Comparison of ENCODE assay signal across 1 cellular context in genomic region chr14:99177876-99178630, GRCh38.
TF ChIP-seq lines count a peak whose summit lies in the region.

No MANE protein-coding gene starts in this region.

TF ChIP-seq in HepG2, 621 proteins besides CTCF, POLR2A, EP300 and RAD21:
- no peak for TF ChIP-seq PRDM15 (CRISPR knock-in tag; IDR thresholded peaks at IDR 0.05)
- TF ChIP-seq ZNF24 (IDR thresholded peaks at IDR 0.05), result no peak
- no peak for TF ChIP-seq STAT6 (CRISPR knock-in tag; IDR thresholded peaks at IDR 0.05; ENCODE audit: borderline replicate concordance)
- TF ChIP-seq ZNF619 (CRISPR knock-in tag; IDR thresholded peaks at IDR 0.05), result no peak
- TF ChIP-seq ZNF761 (CRISPR knock-in tag; conservative IDR thresholded peaks at IDR 0.05), result no peak
- no peak for TF ChIP-seq CREM (IDR thresholded peaks at IDR 0.05)
- TF ChIP-seq CREM (CRISPR knock-in tag; IDR thresholded peaks at IDR 0.05), result no peak
- no peak for TF ChIP-seq SOX5 (CRISPR knock-in tag; IDR thresholded peaks at IDR 0.05; ENCODE audit: borderline replicate concordance)
- no peak for TF ChIP-seq ZNF558 (CRISPR knock-in tag; IDR thresholded peaks at IDR 0.05; ENCODE audit: borderline replicate concordance)
- no peak for TF ChIP-seq ZNF720 (CRISPR knock-in tag; IDR thresholded peaks at IDR 0.05)
- TF ChIP-seq ARHGAP35 (CRISPR knock-in tag; IDR thresholded peaks at IDR 0.05; ENCODE audit: borderline replicate concordance), result no peak
- no peak for TF ChIP-seq KIAA2018 (CRISPR knock-in tag; IDR thresholded peaks at IDR 0.05; ENCODE audit: borderline replicate concordance)
TF ChIP-seq in HepG2: peak in this region for 0.
